ENCODE assay signal across 8 cellular contexts in genomic region chr20:62409935-62410741, GRCh38. TPM values are rescaled to one million over a fixed set of nuclear protein-coding genes. Genes with fewer than 3 reads are reported as not detected.
A peak's percentile ranks its signal among the peaks of the same experiment; 100 is the strongest.
DNase-seq lines count a peak whose midpoint lies in the region; ATAC-seq and TF ChIP-seq lines count a peak whose summit lies in the region.

No MANE protein-coding gene starts in this region.

- TF ChIP-seq POLR2A in prostate gland (IDR thresholded peaks at IDR 0.05) (no peak), vagina (IDR thresholded peaks at IDR 0.05) (no peak)

- H3K27me3 ChIP-seq in prostate gland (replicated peaks; ENCODE audit: insufficient read depth) (no peaks in the 10 kb centered on the region), vagina (no peaks in the 10 kb centered on the region)

- no peak for DNase-seq in GM12864 (ENCODE audit: low read depth)
- DNase-seq in NCI-H2029 treated with DMSO at 0.1 percent for 48 hours (lab: John Stamatoyannopoulos, UW): peak; percentile 76
- DNase-seq in fibroblast of pulmonary artery (ENCODE audit: low read depth): peak; percentile 23
- peak; percentile 46 for DNase-seq in prostate gland (ENCODE audit: low spot score)
- no peak for DNase-seq in vagina (ENCODE audit: extremely low spot score in 2 of 2)

- intact Hi-C loops in prostate gland (cut with DNase I) (loop anchor here (5.0 kb wide), 2 partner anchors 87 to 207 kb away; no protein-coding TSS in a partner anchor), vagina (cut with DNase I) (loop anchor here (10.0 kb wide), 1 partner anchor 405 kb away; the partner anchor contains the start of gene COL9A3)

- peaks cover 23% of the 10 kb centered on the region for H3K4me1 ChIP-seq in prostate gland (replicated peaks)
- H3K4me1 ChIP-seq in vagina: peaks cover 33% of the 10 kb centered on the region

- 10% methylated on average over 30 of the region's 30 CpGs for WGBS in prostate gland

- H3K36me3 ChIP-seq in prostate gland (no peaks in the 10 kb centered on the region), vagina (no peaks in the 10 kb centered on the region)

- no peaks in the 10 kb centered on the region for H3K9me3 ChIP-seq in prostate gland
- no peaks in the 10 kb centered on the region for H3K9me3 ChIP-seq in vagina

- H3K4me3 ChIP-seq in GM12864 (ENCODE audit: low read depth, low read length): no peak overlapping the region
- H3K4me3 ChIP-seq in WI38 (ENCODE audit: low read depth, low read length): no peak overlapping the region
- no peak overlapping the region for H3K4me3 ChIP-seq in fibroblast of pulmonary artery (replicated peaks; ENCODE audit: low read depth, low read length)
- no peak overlapping the region for H3K4me3 ChIP-seq in prostate gland
- no peak overlapping the region for H3K4me3 ChIP-seq in vagina

- TF ChIP-seq CTCF in 22Rv1 (IDR thresholded peaks at IDR 0.05): peak; percentile 75
- TF ChIP-seq CTCF in GM12864 (IDR thresholded peaks at IDR 0.05; ENCODE audit: low read depth, low read length, missing control alignments): peak; percentile 50
- peak; percentile 35; the same call in 1 of the 2 replicates for TF ChIP-seq CTCF in WI38 (IDR thresholded peaks at IDR 0.05; ENCODE audit: low read depth, low read length)
- peak; percentile 43 for TF ChIP-seq CTCF in fibroblast of pulmonary artery (IDR thresholded peaks at IDR 0.05; ENCODE audit: low read length, missing control alignments)
- TF ChIP-seq CTCF in prostate gland (IDR thresholded peaks at IDR 0.05): peak; percentile 15 to 56 (median 45)
- peak in 1 of 3 experiments; percentile 4 for TF ChIP-seq CTCF in vagina (IDR thresholded peaks at IDR 0.05)

- ATAC-seq in GM18520 (IDR thresholded peaks at IDR 0.05; ENCODE audit: unreplicated experiment): no peak

- H3K27ac ChIP-seq in 22Rv1 (peak overlapping the region; percentile 42), prostate gland (no peak overlapping the region), vagina (no peak overlapping the region)

RNA-seq across cellular contexts. Expression of gene CABLES2, which starts 3.1 kb away (rescaled TPM):
- total RNA-seq in prostate gland (10 to 100 TPM in 1 of 2 donors, 1 to 10 TPM in 1; 4.1 to 31.3 TPM), vagina (1.5 TPM)

RNA-seq across cellular contexts. Expression of gene RBBP8NL, which starts 17.2 kb away (rescaled TPM):
- 10 to 100 TPM in 1 of 2 donors, 1 to 10 TPM in 1; 4.9 to 10.9 TPM for total RNA-seq in prostate gland
- 1.7 TPM for total RNA-seq in vagina

RNA-seq across cellular contexts. Expression of gene RPS21, which starts 23.2 kb away (rescaled TPM):
- total RNA-seq in prostate gland: 1,000 to 10,000 TPM; 1,506 to 4,377 TPM
- total RNA-seq in vagina: 1,935 TPM

RNA-seq across cellular contexts. Expression of gene LAMA5, which starts 43.0 kb away (rescaled TPM):
- 100 to 1,000 TPM; 170 to 272 TPM for total RNA-seq in prostate gland
- total RNA-seq in vagina: 150 TPM

Comparison
In these comparisons a context has a peak if more than half of its experiments do, and no peak if none do; other contexts are left out.
1. DNase-seq: peak in NCI-H2029 treated with DMSO at 0.1 percent for 48 hours (single experiment), fibroblast of pulmonary artery (single experiment) and prostate gland (single experiment); none in GM12864 (single experiment) and vagina (0 of 2).